In genomic region chr22:17120281-17120680, GRCh38 we compare ENCODE assay signal across 8 cellular contexts. TPM values are rescaled to one million over a fixed set of nuclear protein-coding genes. Genes with fewer than 3 reads are reported as not detected.
DNase-seq lines count a peak whose midpoint lies in the region; ATAC-seq and TF ChIP-seq lines count a peak whose summit lies in the region.

No MANE protein-coding gene starts in this region.

- intact Hi-C loops in lower lobe of right lung (cut with DNase I) = no loop called here

- H3K27me3 ChIP-seq in lower lobe of right lung (ENCODE audit: low read depth) = peaks cover 32% of the 10 kb centered on the region

- CTCF ChIA-PET in HEK293T (lab: Yijun Ruan, JAX) = interaction anchor here (0.7 to 1.2 kb wide), 2 partner anchors 8 to 52 kb away, joined by 3 to 4 read pairs; no protein-coding TSS in a partner anchor

- H3K4me3 ChIP-seq in choroid plexus epithelial cell (ENCODE audit: low read depth, low read length) (no peak overlapping the region), lower lobe of right lung (no peak overlapping the region)

- no peaks in the 10 kb centered on the region for H3K9me3 ChIP-seq in lower lobe of right lung

- POLR2A ChIA-PET in HEK293T (lab: Yijun Ruan, JAX) = interaction anchor here (1.6 kb wide), 1 partner anchor 51 kb away, joined by 8 read pairs; no protein-coding TSS in a partner anchor

- H3K4me1 ChIP-seq in lower lobe of right lung = peaks cover 52% of the 10 kb centered on the region

- H3K27ac ChIP-seq in VCaP (peak overlapping the region; percentile 90), lower lobe of right lung (no peak overlapping the region)

- no peaks in the 10 kb centered on the region for H3K36me3 ChIP-seq in lower lobe of right lung

- ATAC-seq in lower lobe of right lung (peak; percentile 66 to 72), GM19324 (IDR thresholded peaks at IDR 0.05; ENCODE audit: low FRiP score, unreplicated experiment) (no peak), GM18517 (IDR thresholded peaks at IDR 0.05; ENCODE audit: unreplicated experiment) (no peak)

- TF ChIP-seq CTCF in VCaP (conservative IDR thresholded peaks at IDR 0.05) (peak; percentile 39), choroid plexus epithelial cell (conservative IDR thresholded peaks at IDR 0.05; ENCODE audit: low read depth, low read length) (no peak), lower lobe of right lung (IDR thresholded peaks at IDR 0.05) (no peak)

- peak; percentile 67 for DNase-seq in HEK293T (ENCODE audit: extremely low spot score)
- peak; percentile 50 for DNase-seq in choroid plexus epithelial cell (ENCODE audit: low read depth)
- DNase-seq in lower lobe of right lung = peak; percentile 71
- peak; percentile 47 for DNase-seq in stimulated activated naive CD4-positive, alpha-beta T cell treated with Interleukin-2 at 50 U/mL for 16 hours (lab: John Stamatoyannopoulos, UW)
- no peak for DNase-seq in inferior parietal cortex (ENCODE audit: extremely low spot score)

TF ChIP-seq in HEK293T, 16 proteins besides CTCF, POLR2A, EP300 and RAD21:
- no peak for TF ChIP-seq FOXK2 (IDR thresholded peaks at IDR 0.05)
- no peak for TF ChIP-seq SUZ12 (IDR thresholded peaks at IDR 0.05)
- no peak for TF ChIP-seq FOXM1 (IDR thresholded peaks at IDR 0.05; ENCODE audit: borderline replicate concordance)
- TF ChIP-seq CTBP1 (IDR thresholded peaks at IDR 0.05; ENCODE audit: borderline replicate concordance) = no peak
- no peak for TF ChIP-seq LEF1 (IDR thresholded peaks at IDR 0.05; ENCODE audit: borderline replicate concordance)
- no peak for TF ChIP-seq SP1 (IDR thresholded peaks at IDR 0.05)
- TF ChIP-seq NFRKB (IDR thresholded peaks at IDR 0.05) = no peak
- no peak for TF ChIP-seq ELF4 (IDR thresholded peaks at IDR 0.05)
- no peak for TF ChIP-seq FOXA1 (IDR thresholded peaks at IDR 0.05)

RNA-seq across cellular contexts. Expression of gene TMEM121B, which starts 0.9 kb away (rescaled TPM):
- 0.97 TPM for total RNA-seq in lower lobe of right lung

RNA-seq across cellular contexts. Expression of gene IL17RA, which starts 35.5 kb away (rescaled TPM):
- 54.8 TPM for total RNA-seq in lower lobe of right lung

RNA-seq across cellular contexts. Expression of gene HDHD5, which starts 38.8 kb away (rescaled TPM):
- 26.2 TPM for total RNA-seq in lower lobe of right lung

Comparison
In these comparisons a context has a peak if more than half of its experiments do, and no peak if none do; other contexts are left out.
1. ATAC-seq: peak in lower lobe of right lung (2 of 2); none in GM19324 (single experiment) and GM18517 (single experiment).